ENCODE assay signal across 22 cellular contexts in genomic region chr10:94008526-94008925, GRCh38. TPM values are rescaled to one million over a fixed set of nuclear protein-coding genes. Genes with fewer than 3 reads are reported as not detected.
DNase-seq lines count a peak whose midpoint lies in the region; TF ChIP-seq lines count a peak whose summit lies in the region.
"Had no signal": no experiment of that assay in that cellular context is flagged by ENCODE, and none has a peak within 500 bp of the region (broad histone marks: within the 10 kb centered on the region; RNA-seq: fewer than 3 reads in every experiment).

No MANE protein-coding gene starts in this region.

- H3K9ac ChIP-seq in GM23248 (no peak overlapping the region), endodermal cell (ENCODE audit: extremely low read depth, low read length, poor library complexity, severe bottlenecking) (no peak overlapping the region), trophoblast cell (ENCODE audit: low read length) (no peak overlapping the region)
- H3K9ac ChIP-seq: BLaER1 had no signal

- H3K4me2 ChIP-seq in GM23248 (ENCODE audit: unreplicated experiment) (peak overlapping the region; percentile 40), trophoblast cell (ENCODE audit: low read length) (no peak overlapping the region)
- H3K4me2 ChIP-seq: BLaER1 had no signal

- in situ Hi-C loops in GM23248 (cut with MboI) = no loop called here

- no peaks in the 10 kb centered on the region for H3K79me2 ChIP-seq in GM23248 (ENCODE audit: insufficient read depth)
- H3K79me2 ChIP-seq in trophoblast cell (ENCODE audit: control insufficient read depth, insufficient read depth, low read length, poor library complexity) = no peaks in the 10 kb centered on the region

- H3K27me3 ChIP-seq in GM23248 (replicated peaks; ENCODE audit: insufficient read depth) (no peaks in the 10 kb centered on the region), endodermal cell (ENCODE audit: control insufficient read depth, insufficient read depth, low read length, poor library complexity, severe bottlenecking) (no peaks in the 10 kb centered on the region), trophoblast cell (ENCODE audit: insufficient read depth, low read length) (no peaks in the 10 kb centered on the region)
- H3K27me3 ChIP-seq: BE2C, BLaER1 had no signal

- H3K79me1 ChIP-seq in trophoblast cell (ENCODE audit: low read length) = no peaks in the 10 kb centered on the region

- H3K27me3 Mint-ChIP-seq in endodermal cell (ENCODE audit: insufficient read depth) = peaks cover 6% of the 10 kb centered on the region
- H3K27me3 Mint-ChIP-seq: CD4-positive, CD25-positive, alpha-beta regulatory T cell had no signal

- no peak overlapping the region for H3K18ac ChIP-seq in trophoblast cell (ENCODE audit: low read length)

- no peak overlapping the region for H2BK5ac ChIP-seq in trophoblast cell (ENCODE audit: low read depth, low read length, poor library complexity)

- H3K4me1 ChIP-seq in GM23248 (ENCODE audit: insufficient read depth) = peaks cover 54% of the 10 kb centered on the region
- H3K4me1 ChIP-seq in endodermal cell (ENCODE audit: control insufficient read depth, insufficient read depth, low read length) = peaks cover 6% of the 10 kb centered on the region
- H3K4me1 ChIP-seq in trophoblast cell (ENCODE audit: control insufficient read depth in 1 of 2, insufficient read depth in 2 of 2, low read length in 2 of 2) = peaks cover 0 to 6% of the 10 kb centered on the region in 2 experiments
- H3K4me1 ChIP-seq: BE2C, BLaER1 had no signal

- DNase-seq in EH (ENCODE audit: low read depth) (peak; percentile 21), GM23248 (no peak), endodermal cell (no peak), trophoblast cell (peak; percentile 54 to 70), NCI-H2196 (lab: John Stamatoyannopoulos, UW; ENCODE audit: unreplicated experiment) (no peak), D341Med (ENCODE audit: low spot score) (no peak)
- DNase-seq in effector CD4-positive, alpha-beta T cell = no peak
- DNase-seq in activated CD4-positive, alpha-beta T cell treated with anti-CD3 and anti-CD28 coated beads, Interleukin-2, amount 50 U/mL, for 4 hours = no peak
- DNase-seq: 8988T; ACHN; BE2C; C1 segment of cervical spinal cord; CD4-positive, alpha-beta memory T cell; CD4-positive, CD25-positive, alpha-beta regulatory T cell; CD8-positive, alpha-beta memory T cell; COR-L47; DMS79 treated with DMSO at 0.1 percent for 48 hours; EL; GDM1 had no signal

- H4K91ac ChIP-seq in trophoblast cell (ENCODE audit: low read depth, low read length) = no peak overlapping the region

- H3K14ac ChIP-seq in trophoblast cell (ENCODE audit: low read length) = no peak overlapping the region

- H3K36me3 ChIP-seq in GM23248 (ENCODE audit: low read depth) (no peaks in the 10 kb centered on the region), endodermal cell (ENCODE audit: control insufficient read depth, insufficient read depth, low read length) (peaks cover 30% of the 10 kb centered on the region), trophoblast cell (ENCODE audit: control insufficient read depth in 1 of 2, insufficient read depth in 2 of 2, low read length in 2 of 2) (peaks cover 0 to 2% of the 10 kb centered on the region in 2 experiments)
- H3K36me3 ChIP-seq: BE2C, BLaER1 had no signal

- H4K12ac ChIP-seq in trophoblast cell (ENCODE audit: low read depth, low read length) = no peak overlapping the region

- no peak for TF ChIP-seq CTCF in endodermal cell (conservative IDR thresholded peaks at IDR 0.05)

- H3K9me3 Mint-ChIP-seq in endodermal cell = peaks cover 24% of the 10 kb centered on the region

- WGBS in GM23248 (ENCODE audit: low coverage in 1 of 2, low lambda C conversion rate in 2 of 2, missing lambda C conversion rate in 2 of 2), 2 experiments = 93 to 94% methylated on average over 2 of the region's 2 CpGs
- WGBS in endodermal cell (ENCODE audit: insufficient coverage in 1 of 2, insufficient read length in 1 of 2), 2 experiments = 92 to 96% methylated on average over 1 to 2 of the region's 2 CpGs
- no CpG with 5 or more reads among the region's 2 CpGs for WGBS in trophoblast cell (ENCODE audit: extremely low coverage, insufficient coverage, insufficient read length)

- H3K27ac Mint-ChIP-seq in endodermal cell = no peak overlapping the region
- H3K27ac Mint-ChIP-seq: CD14-positive monocyte; CD4-positive, alpha-beta memory T cell had no signal

- no peaks in the 10 kb centered on the region for H4K20me1 ChIP-seq in GM23248 (ENCODE audit: insufficient read depth)
- H4K20me1 ChIP-seq: BLaER1 had no signal

- H2AK5ac ChIP-seq in trophoblast cell (ENCODE audit: low read length) = no peak overlapping the region

- no peak overlapping the region for H4K8ac ChIP-seq in trophoblast cell (ENCODE audit: low read depth, low read length)

- H2BK12ac ChIP-seq in trophoblast cell (ENCODE audit: low read length) = no peak overlapping the region

- H3K9me2 ChIP-seq in GM23248 (ENCODE audit: insufficient read depth) = no peaks in the 10 kb centered on the region

- H3K4me1 Mint-ChIP-seq in endodermal cell = peaks cover 28% of the 10 kb centered on the region
- H3K4me1 Mint-ChIP-seq: CD14-positive monocyte; CD4-positive, alpha-beta memory T cell; CD4-positive, CD25-positive, alpha-beta regulatory T cell; CD8-positive, alpha-beta memory T cell had no signal

- H3K36me3 Mint-ChIP-seq in endodermal cell (ENCODE audit: low read depth) = peaks cover 24% of the 10 kb centered on the region
- H3K36me3 Mint-ChIP-seq: CD14-positive monocyte; CD4-positive, alpha-beta memory T cell; CD4-positive, CD25-positive, alpha-beta regulatory T cell; CD8-positive, alpha-beta memory T cell had no signal

- no peaks in the 10 kb centered on the region for H3K9me3 ChIP-seq in GM23248 (ENCODE audit: low read depth)
- peaks cover 27% of the 10 kb centered on the region for H3K9me3 ChIP-seq in endodermal cell (ENCODE audit: control insufficient read depth, low read length)
- H3K9me3 ChIP-seq in trophoblast cell (ENCODE audit: insufficient read depth, low read depth, low read length) = peaks cover 7% of the 10 kb centered on the region
- H3K9me3 ChIP-seq: BE2C had no signal

- H3K4me3 ChIP-seq in GM23248 = no peak overlapping the region
- H3K4me3 ChIP-seq in endodermal cell (ENCODE audit: low read length) = peak overlapping the region; percentile 67
- no peak overlapping the region for H3K4me3 ChIP-seq in trophoblast cell (ENCODE audit: low read depth, low read length)
- H3K4me3 ChIP-seq: BLaER1, GM12878 had no signal

- no peak overlapping the region for H3K23ac ChIP-seq in trophoblast cell (ENCODE audit: low read length)

- no peak overlapping the region for H3K4me3 Mint-ChIP-seq in endodermal cell
- H3K4me3 Mint-ChIP-seq: CD14-positive monocyte; CD4-positive, alpha-beta memory T cell; CD4-positive, CD25-positive, alpha-beta regulatory T cell; CD8-positive, alpha-beta memory T cell had no signal

- no peak overlapping the region for H2AFZ ChIP-seq in GM23248
- no peak overlapping the region for H2AFZ ChIP-seq in trophoblast cell (ENCODE audit: insufficient read depth, low read length, poor library complexity)

- H3K27ac ChIP-seq in GM23248 (no peak overlapping the region), endodermal cell (ENCODE audit: low read depth, low read length) (no peak overlapping the region), trophoblast cell (ENCODE audit: low read depth, low read length) (no peak overlapping the region)
- H3K27ac ChIP-seq: BLaER1 had no signal

- H3F3A ChIP-seq in GM23248 (ENCODE audit: insufficient read depth) = peaks cover 22% of the 10 kb centered on the region

- H3K4ac ChIP-seq in trophoblast cell (ENCODE audit: low read depth, low read length) = no peak overlapping the region

- no peak overlapping the region for H2BK120ac ChIP-seq in trophoblast cell (ENCODE audit: insufficient read depth, low read length, poor library complexity)

RNA-seq across cellular contexts. Expression of gene PLCE1, which starts 14.8 kb away (rescaled TPM):
- 2.9 and 6.2 TPM in 2 replicates for total RNA-seq in GM23248 (2014; rRNA removed; shearing (Covaris generic))
- 3.7 TPM in 2 replicates for polyA plus RNA-seq in GM23248 (2016; fragmentation: Nextera tagmentation; extraction: Ambion mirVana)
- 10 to 100 TPM; 13.1 to 14.3 TPM for total RNA-seq in endodermal cell
- polyA plus RNA-seq in endodermal cell (2013, experiment 1 of 2) = 4.5 TPM
- 6.2 TPM for polyA plus RNA-seq in endodermal cell (2013, experiment 2 of 2)
- 0.43 and 0.47 TPM in 2 replicates for polyA plus RNA-seq in trophoblast cell (2013)
- total RNA-seq: CD4-positive, alpha-beta memory T cell; CD4-positive, CD25-positive, alpha-beta regulatory T cell; CD8-positive, alpha-beta memory T cell had no signal

Comparison
In these comparisons a context has a peak if more than half of its experiments do, and no peak if none do; other contexts are left out.
1. DNase-seq: peak in EH (single experiment) and trophoblast cell (2 of 2); none in GM23248 (single experiment), endodermal cell (single experiment), NCI-H2196 (single experiment), effector CD4-positive, alpha-beta T cell (single experiment), D341Med (single experiment) and activated CD4-positive, alpha-beta T cell treated with anti-CD3 and anti-CD28 coated beads, Interleukin-2, amount 50 U/mL, for 4 hours (0 of 2).